Comparison of ENCODE assay signal across 18 cellular contexts in genomic region chr4:70842761-70843435, GRCh38. TPM values are rescaled to one million over a fixed set of nuclear protein-coding genes. Genes with fewer than 3 reads are reported as not detected.
DNase-seq lines count a peak whose midpoint lies in the region; ATAC-seq and TF ChIP-seq lines count a peak whose summit lies in the region.
"Had no signal": no experiment of that assay in that cellular context is flagged by ENCODE, and none has a peak within 500 bp of the region (broad histone marks: within the 10 kb centered on the region; RNA-seq: fewer than 3 reads in every experiment).

No MANE protein-coding gene starts in this region.

- H3K4me3 Mint-ChIP-seq in stimulated activated effector memory CD8-positive, alpha-beta T cell treated with anti-CD3 and anti-CD28 coated beads, Interleukin-12 subunit alpha, Interleukin-12 subunit beta, amount 100 ng/mL, for 72 hours: no peak overlapping the region
- H3K4me3 Mint-ChIP-seq: effector memory CD8-positive, alpha-beta T cell had no signal

- H3K27ac Mint-ChIP-seq in stimulated activated effector memory CD8-positive, alpha-beta T cell treated with anti-CD3 and anti-CD28 coated beads, Interleukin-12 subunit alpha, Interleukin-12 subunit beta, amount 100 ng/mL, for 72 hours: no peak overlapping the region

- intact Hi-C loops in thyroid gland (cut with DNase I): no loop called here

- peaks cover 6% of the 10 kb centered on the region for H3K4me1 Mint-ChIP-seq in stimulated activated effector memory CD8-positive, alpha-beta T cell treated with anti-CD3 and anti-CD28 coated beads, Interleukin-12 subunit alpha, Interleukin-12 subunit beta, amount 100 ng/mL, for 72 hours

- no peaks in the 10 kb centered on the region for H3K27me3 ChIP-seq in thyroid gland

- peak; percentile 22 to 37 for ATAC-seq in activated CD4-positive, CD25-positive, alpha-beta regulatory T cell treated with anti-CD3 and anti-CD28 coated beads, Interleukin-2, amount 50 U/mL, for 24 hours
- peak; percentile 44 for ATAC-seq in GM21717 (IDR thresholded peaks at IDR 0.05; ENCODE audit: unreplicated experiment)
- peak; percentile 35 for ATAC-seq in stimulated activated effector memory CD8-positive, alpha-beta T cell treated with anti-CD3 and anti-CD28 coated beads, Interleukin-12 subunit alpha, Interleukin-12 subunit beta, amount 100 ng/mL, for 72 hours
- ATAC-seq: effector memory CD8-positive, alpha-beta T cell had no signal

- 85 to 88% methylated on average over 6 of the region's 6 CpGs for WGBS in thyroid gland, 2 donors

- H3K9me3 ChIP-seq in thyroid gland: no peaks in the 10 kb centered on the region
- H3K9me3 ChIP-seq: SK-N-SH had no signal

- H3K4me3 ChIP-seq in thyroid gland (replicated peaks in 1 of 3): no peak overlapping the region
- H3K4me3 ChIP-seq: lung had no signal

- TF ChIP-seq CTCF in thyroid gland (IDR thresholded peaks at IDR 0.05): no peak

- H3K4me1 ChIP-seq in thyroid gland: peaks cover 0 to 4% of the 10 kb centered on the region in 2 donors
- H3K4me1 ChIP-seq: parathyroid adenoma had no signal

- H3K36me3 ChIP-seq in thyroid gland: no peaks in the 10 kb centered on the region

- H3K9me3 Mint-ChIP-seq in stimulated activated effector memory CD8-positive, alpha-beta T cell treated with anti-CD3 and anti-CD28 coated beads, Interleukin-12 subunit alpha, Interleukin-12 subunit beta, amount 100 ng/mL, for 72 hours: no peaks in the 10 kb centered on the region
- H3K9me3 Mint-ChIP-seq: effector memory CD8-positive, alpha-beta T cell had no signal

- DNase-seq in activated CD4-positive, CD25-positive, alpha-beta regulatory T cell treated with anti-CD3 and anti-CD28 coated beads, Interleukin-2, amount 50 U/mL, for 72 hours: no peak
- peak; percentile 60 for DNase-seq in NAMALWA (ENCODE audit: low spot score)
- DNase-seq in stimulated activated effector memory CD8-positive, alpha-beta T cell treated with anti-CD3 and anti-CD28 coated beads, Interleukin-12 subunit alpha, Interleukin-12 subunit beta, amount 100 ng/mL, for 72 hours (ENCODE audit: low spot score in 2 of 2): no peak
- no peak for DNase-seq in thyroid gland
- DNase-seq in DMS153 treated with DMSO at 0.1 percent for 48 hours (lab: John Stamatoyannopoulos, UW; ENCODE audit: unreplicated experiment): no peak
- DNase-seq in superior temporal gyrus (ENCODE audit: extremely low spot score): no peak
- DNase-seq: activated CD4-positive, alpha-beta T cell treated with anti-CD3 and anti-CD28 coated beads, Interleukin-2, amount 50 U/mL, for 4 hours; aorta; effector memory CD8-positive, alpha-beta T cell; head of caudate nucleus; Kasumi-1; NCI-H446; SK-N-SH had no signal

- TF ChIP-seq POLR2A in thyroid gland (IDR thresholded peaks at IDR 0.05): no peak

- no peak overlapping the region for H3K27ac ChIP-seq in thyroid gland
- H3K27ac ChIP-seq: 22Rv1, parathyroid adenoma had no signal

- H3K36me3 Mint-ChIP-seq in stimulated activated effector memory CD8-positive, alpha-beta T cell treated with anti-CD3 and anti-CD28 coated beads, Interleukin-12 subunit alpha, Interleukin-12 subunit beta, amount 100 ng/mL, for 72 hours: peaks cover 14% of the 10 kb centered on the region

RNA-seq across cellular contexts. Expression of gene GRSF1, which starts 3.2 kb away (rescaled TPM):
- 10 to 100 TPM; 59.7 to 69.6 (median 67.0) TPM for total RNA-seq in thyroid gland

RNA-seq across cellular contexts. Expression of gene MOB1B, which starts 59.3 kb away (rescaled TPM):
- total RNA-seq in thyroid gland: 10 to 100 TPM; 24.1 to 33.9 (median 29.6) TPM
